In genomic region chr19:10228925-10229324, GRCh38 we compare ENCODE assay signal across 8 cellular contexts. TPM values are rescaled to one million over a fixed set of nuclear protein-coding genes. Genes with fewer than 3 reads are reported as not detected.
DNase-seq lines count a peak whose midpoint lies in the region; ATAC-seq, FAIRE-seq and TF ChIP-seq lines count a peak whose summit lies in the region.

No MANE protein-coding gene starts in this region.

- H3K4me1 ChIP-seq in adipocyte (ENCODE audit: control insufficient read depth, insufficient read depth, low read length) (peaks cover 24% of the 10 kb centered on the region), HepG2 (ENCODE audit: insufficient read depth, low read length) (peaks cover 21% of the 10 kb centered on the region), transverse colon (peaks cover 0 to 22% (median 12%) of the 10 kb centered on the region in 4 donors)

- TF ChIP-seq POLR2A in HepG2 (IDR thresholded peaks at IDR 0.05; ENCODE audit: insufficient read depth in 1 of 2, low read depth in 2 of 2, low read length in 2 of 2), result no peak
- no peak for TF ChIP-seq POLR2A in transverse colon (IDR thresholded peaks at IDR 0.05)

- H3K27me3 ChIP-seq in adipocyte (replicated peaks; ENCODE audit: control insufficient read depth, insufficient read depth, low read length) (no peaks in the 10 kb centered on the region), HepG2 (ENCODE audit: control insufficient read depth in 1 of 2, insufficient read depth in 2 of 2, low read length in 2 of 2) (peaks cover 2 to 11% of the 10 kb centered on the region in 2 experiments; a peak in 4 of 5 replicates), transverse colon (no peaks in the 10 kb centered on the region)

- intact Hi-C loops in HepG2 (cut with micrococcal nuclease; ENCODE audit: unreplicated experiment), result no loop called here
- intact Hi-C loops in transverse colon (cut with DNase I; ENCODE audit: low total_unique reads), result no loop called here

- no peaks in the 10 kb centered on the region for H3K9me3 ChIP-seq in adipocyte (ENCODE audit: control insufficient read depth, low read length)
- no peaks in the 10 kb centered on the region for H3K9me3 ChIP-seq in HepG2 (ENCODE audit: low read length)
- H3K9me3 ChIP-seq in transverse colon, result no peaks in the 10 kb centered on the region

- no peak for TF ChIP-seq EP300 in HepG2 (IDR thresholded peaks at IDR 0.05; ENCODE audit: low read depth in 2 of 2, low read length in 2 of 2)
- TF ChIP-seq EP300 in HepG2 (CRISPR knock-in tag; IDR thresholded peaks at IDR 0.05; ENCODE audit: borderline replicate concordance), result no peak
- no peak for TF ChIP-seq EP300 in transverse colon (IDR thresholded peaks at IDR 0.05; ENCODE audit: low read depth)

- H2AFZ ChIP-seq in HepG2 (ENCODE audit: low read length), result no peak overlapping the region

- H3K4me3 ChIP-seq in adipocyte (ENCODE audit: low read length) (peak overlapping the region; percentile 28), HepG2 (replicated peaks in 1 of 3; ENCODE audit: insufficient read depth in 1 of 3, low read depth in 2 of 3, low read length in 3 of 3) (no peak overlapping the region), transverse colon (no peak overlapping the region)

- no peak overlapping the region for H3K4me2 ChIP-seq in HepG2 (ENCODE audit: low read depth, low read length)

- ATAC-seq in HepG2, result peak; percentile 29
- ATAC-seq in HG02840 (IDR thresholded peaks at IDR 0.05; ENCODE audit: low FRiP score, unreplicated experiment), result no peak
- no peak for ATAC-seq in HG03520 (IDR thresholded peaks at IDR 0.05; ENCODE audit: unreplicated experiment)

- no peaks in the 10 kb centered on the region for H4K20me1 ChIP-seq in HepG2 (ENCODE audit: insufficient read depth, low read length)

- H3K27ac ChIP-seq in HepG2 (ENCODE audit: extremely low read length, insufficient read depth, low read length) (no peak overlapping the region), transverse colon (peak overlapping the region; percentile 84 to 92 (median 89))

- peak; percentile 61 for TF ChIP-seq CTCF in HepG2 (CRISPR knock-in tag; IDR thresholded peaks at IDR 0.05)
- TF ChIP-seq CTCF in transverse colon (IDR thresholded peaks at IDR 0.05), result peak; percentile 36 to 51 (median 44)

- H3K36me3 ChIP-seq in adipocyte (ENCODE audit: control insufficient read depth, insufficient read depth, low read length, severe bottlenecking), result peaks cover 7% of the 10 kb centered on the region
- no peaks in the 10 kb centered on the region for H3K36me3 ChIP-seq in HepG2 (replicated peaks in 1 of 2; ENCODE audit: control insufficient read depth in 1 of 2, insufficient read depth in 2 of 2, low read length in 2 of 2)
- H3K36me3 ChIP-seq in transverse colon, result no peaks in the 10 kb centered on the region

- POLR2A ChIA-PET in HepG2 (lab: Yijun Ruan, JAX), result interaction anchor here (0.6 kb wide), 1 partner anchor 11 kb away, joined by 3 read pairs; no protein-coding TSS in a partner anchor

- no peaks in the 10 kb centered on the region for H3K79me2 ChIP-seq in HepG2 (ENCODE audit: insufficient read depth, low read length)

- 40% methylated on average over 1 of the region's 2 CpGs for WGBS in HepG2 (ENCODE audit: low lambda C conversion rate)
- WGBS in transverse colon (ENCODE audit: low coverage in 1 of 2), 2 donors, result 42% methylated on average over 2 of the region's 2 CpGs; no CpG with 5 or more reads in 1 of the 2 donors

- TF ChIP-seq RAD21 in HepG2 (CRISPR knock-in tag; IDR thresholded peaks at IDR 0.05), result peak; percentile 30; the same call in 1 of the 2 replicates

- DNase-seq in ACHN (peak; percentile 37), OCI-M1 (lab: John Stamatoyannopoulos, UW) (peak; percentile 87), adipocyte (ENCODE audit: low read depth) (peak; percentile 79), HepG2 (ENCODE audit: low spot score) (peak; percentile 48), transverse colon (no peak)

- peak; percentile 46 for FAIRE-seq in G401.6 (lab: Jason Lieb, UNC)
- no peak for FAIRE-seq in HepG2 (lab: Jason Lieb, UNC)

- peak overlapping the region; percentile 17 for H3K9ac ChIP-seq in adipocyte (ENCODE audit: low read length)
- H3K9ac ChIP-seq in HepG2 (ENCODE audit: insufficient read depth, low read depth, low read length), result no peak overlapping the region

- CTCF ChIA-PET in HepG2 (lab: Yijun Ruan, JAX; ENCODE audit: low intra/inter-chr PET ratio, low total read pairs), result interaction anchor here (3.9 kb wide), 1 partner anchor 21 kb away, joined by 33 read pairs; no protein-coding TSS in a partner anchor

- BruUV-seq in HepG2 (replicated peaks; lab: Mats Ljungman, UMichigan), result no TSS peak

- in situ Hi-C loops in ACHN (cut with HindIII; ENCODE audit: low pct_ligation_motif_present, low pct_unique_long_range_greater_than_20kb, low sequenced_read_pairs), result no loop called here
- in situ Hi-C loops in HepG2 (cut with HindIII; ENCODE audit: extremely low pct_ligation_motif_present, low pct_unique_long_range_greater_than_20kb), result no loop called here
- in situ Hi-C loops in transverse colon (cut with MboI; ENCODE audit: low pct_ligation_motif_present in 1 of 4, low pct_unique_long_range_greater_than_20kb in 1 of 4, low sequenced_read_pairs in 3 of 4), result loop anchor here in 1 of 4 donors (25.0 kb wide), 1 partner anchor 117 kb away; the partner anchor contains the start of genes ANGPTL6, EIF3G, P2RY11 and PPAN

RNA-seq across cellular contexts. Expression of gene S1PR2, which starts 2.2 kb away (rescaled TPM):
- 0.93 and 1.3 TPM in 2 replicates for total RNA-seq in HepG2 (2016; rRNA removed; fragmentation: Illumina TruSeq; extraction: Trizol)
- 0.26 and 0.51 TPM in 2 replicates for total RNA-seq in HepG2 (2016; cell fraction: cytosol; rRNA removed; fragmentation: Illumina TruSeq; extraction: Trizol; ENCODE audit: low read depth)
- 0.77 and 1.4 TPM in 2 replicates for total RNA-seq in HepG2 (2016; cell fraction: insoluble cytoplasmic fraction; rRNA removed; fragmentation: Illumina TruSeq; extraction: Trizol)
- 1.2 and 1.4 TPM in 2 replicates for total RNA-seq in HepG2 (2016; cell fraction: membrane; rRNA removed; fragmentation: Illumina TruSeq; extraction: Trizol)
- total RNA-seq in HepG2 (2016; cell fraction: nucleus; rRNA removed; fragmentation: Illumina TruSeq; extraction: Trizol), result 0.66 and 1.0 TPM in 2 replicates
- polyA plus RNA-seq in HepG2 (2011; rRNA removed), result 0.91 and 1.2 TPM in 2 replicates
- 1.1 and 1.2 TPM in 2 replicates for polyA plus RNA-seq in HepG2 (2011; cell fraction: cytosol; rRNA removed)
- 0.51 and 0.69 TPM in 2 replicates for polyA plus RNA-seq in HepG2 (2011; cell fraction: nucleus; rRNA removed)
- 0.59 and 0.71 TPM in 2 replicates for polyA plus RNA-seq in HepG2 (2012)
- 0.19 and 0.20 TPM in 2 replicates for polyA plus RNA-seq in HepG2 (2016; cell fraction: cytosol; fragmentation: Illumina TruSeq; extraction: Trizol; ENCODE audit: low read depth)
- 0.53 and 0.66 TPM in 2 replicates for polyA plus RNA-seq in HepG2 (2016; cell fraction: insoluble cytoplasmic fraction; fragmentation: Illumina TruSeq; extraction: Trizol; ENCODE audit: low read depth)
- 0.55 and 0.86 TPM in 2 replicates for polyA plus RNA-seq in HepG2 (2016; cell fraction: membrane; fragmentation: Illumina TruSeq; extraction: Trizol; ENCODE audit: low read depth)
- polyA plus RNA-seq in HepG2 (2016; cell fraction: nucleus; fragmentation: Illumina TruSeq; extraction: Trizol; ENCODE audit: insufficient read depth, low read depth), result 1.1 and 1.4 TPM in 2 replicates
- 10.2 and 10.5 TPM in 2 replicates for polyA minus RNA-seq in HepG2 (2011; rRNA and poly(A)+ RNA removed; ENCODE audit: low replicate concordance)
- 2.3 and 2.4 TPM in 2 replicates for polyA minus RNA-seq in HepG2 (2011; cell fraction: cytosol; rRNA and poly(A)+ RNA removed)
- 0.77 and 0.99 TPM in 2 replicates for polyA minus RNA-seq in HepG2 (2011; cell fraction: nucleus; rRNA and poly(A)+ RNA removed)
- 1 to 10 TPM in 3 of 4 donors, under 1 TPM in 1; 0.80 to 7.1 (median 3.5) TPM for total RNA-seq in transverse colon

RNA-seq across cellular contexts. Expression of gene MRPL4, which starts 23.1 kb away (rescaled TPM):
- total RNA-seq in HepG2 (2016; rRNA removed; fragmentation: Illumina TruSeq; extraction: Trizol) (36.7 and 40.6 TPM in 2 replicates), transverse colon (10 to 100 TPM; 44.1 to 89.6 (median 62.5) TPM)
- 27.9 and 28.7 TPM in 2 replicates for total RNA-seq in HepG2 (2016; cell fraction: cytosol; rRNA removed; fragmentation: Illumina TruSeq; extraction: Trizol; ENCODE audit: low read depth)
- total RNA-seq in HepG2 (2016; cell fraction: insoluble cytoplasmic fraction; rRNA removed; fragmentation: Illumina TruSeq; extraction: Trizol), result 31.8 and 42.1 TPM in 2 replicates
- total RNA-seq in HepG2 (2016; cell fraction: membrane; rRNA removed; fragmentation: Illumina TruSeq; extraction: Trizol), result 31.0 and 33.7 TPM in 2 replicates
- 19.4 and 26.7 TPM in 2 replicates for total RNA-seq in HepG2 (2016; cell fraction: nucleus; rRNA removed; fragmentation: Illumina TruSeq; extraction: Trizol)
- 42.5 and 45.4 TPM in 2 replicates for polyA plus RNA-seq in HepG2 (2011; rRNA removed)
- 43.4 and 60.6 TPM in 2 replicates for polyA plus RNA-seq in HepG2 (2011; cell fraction: cytosol; rRNA removed)
- polyA plus RNA-seq in HepG2 (2011; cell fraction: nucleus; rRNA removed), result 90.6 and 101 TPM in 2 replicates
- 32.0 and 46.2 TPM in 2 replicates for polyA plus RNA-seq in HepG2 (2012)
- polyA plus RNA-seq in HepG2 (2016; cell fraction: cytosol; fragmentation: Illumina TruSeq; extraction: Trizol; ENCODE audit: low read depth), result 69.8 and 81.5 TPM in 2 replicates
- 76.0 and 88.0 TPM in 2 replicates for polyA plus RNA-seq in HepG2 (2016; cell fraction: insoluble cytoplasmic fraction; fragmentation: Illumina TruSeq; extraction: Trizol; ENCODE audit: low read depth)
- 72.3 and 74.6 TPM in 2 replicates for polyA plus RNA-seq in HepG2 (2016; cell fraction: membrane; fragmentation: Illumina TruSeq; extraction: Trizol; ENCODE audit: low read depth)
- 80.4 and 81.9 TPM in 2 replicates for polyA plus RNA-seq in HepG2 (2016; cell fraction: nucleus; fragmentation: Illumina TruSeq; extraction: Trizol; ENCODE audit: insufficient read depth, low read depth)
- 34.7 and 41.5 TPM in 2 replicates for polyA minus RNA-seq in HepG2 (2011; rRNA and poly(A)+ RNA removed; ENCODE audit: low replicate concordance)
- 14.2 and 20.8 TPM in 2 replicates for polyA minus RNA-seq in HepG2 (2011; cell fraction: cytosol; rRNA and poly(A)+ RNA removed)
- 15.0 and 15.5 TPM in 2 replicates for polyA minus RNA-seq in HepG2 (2011; cell fraction: nucleus; rRNA and poly(A)+ RNA removed)

RNA-seq across cellular contexts. Expression of gene DNMT1, which starts 34.2 kb away (rescaled TPM):
- 71.3 and 91.1 TPM in 2 replicates for total RNA-seq in HepG2 (2016; rRNA removed; fragmentation: Illumina TruSeq; extraction: Trizol)
- 19.2 and 22.3 TPM in 2 replicates for total RNA-seq in HepG2 (2016; cell fraction: cytosol; rRNA removed; fragmentation: Illumina TruSeq; extraction: Trizol; ENCODE audit: low read depth)
- 56.4 and 79.8 TPM in 2 replicates for total RNA-seq in HepG2 (2016; cell fraction: insoluble cytoplasmic fraction; rRNA removed; fragmentation: Illumina TruSeq; extraction: Trizol)
- total RNA-seq in HepG2 (2016; cell fraction: membrane; rRNA removed; fragmentation: Illumina TruSeq; extraction: Trizol), result 22.8 and 25.9 TPM in 2 replicates
- total RNA-seq in HepG2 (2016; cell fraction: nucleus; rRNA removed; fragmentation: Illumina TruSeq; extraction: Trizol), result 75.7 and 86.8 TPM in 2 replicates
- polyA plus RNA-seq in HepG2 (2011; rRNA removed), result 24.5 and 31.2 TPM in 2 replicates
- polyA plus RNA-seq in HepG2 (2011; cell fraction: cytosol; rRNA removed), result 8.4 and 10.3 TPM in 2 replicates
- 93.5 and 117 TPM in 2 replicates for polyA plus RNA-seq in HepG2 (2011; cell fraction: nucleus; rRNA removed)
- 44.7 and 63.7 TPM in 2 replicates for polyA plus RNA-seq in HepG2 (2012)
- polyA plus RNA-seq in HepG2 (2016; cell fraction: cytosol; fragmentation: Illumina TruSeq; extraction: Trizol; ENCODE audit: low read depth), result 4.3 and 4.9 TPM in 2 replicates
- polyA plus RNA-seq in HepG2 (2016; cell fraction: insoluble cytoplasmic fraction; fragmentation: Illumina TruSeq; extraction: Trizol; ENCODE audit: low read depth), result 51.8 and 69.6 TPM in 2 replicates
- 11.8 and 13.3 TPM in 2 replicates for polyA plus RNA-seq in HepG2 (2016; cell fraction: membrane; fragmentation: Illumina TruSeq; extraction: Trizol; ENCODE audit: low read depth)
- 227 and 231 TPM in 2 replicates for polyA plus RNA-seq in HepG2 (2016; cell fraction: nucleus; fragmentation: Illumina TruSeq; extraction: Trizol; ENCODE audit: insufficient read depth, low read depth)
- 52.1 and 125 TPM in 2 replicates for polyA minus RNA-seq in HepG2 (2011; rRNA and poly(A)+ RNA removed; ENCODE audit: low replicate concordance)
- polyA minus RNA-seq in HepG2 (2011; cell fraction: cytosol; rRNA and poly(A)+ RNA removed), result 28.0 and 28.5 TPM in 2 replicates
- 40.2 and 40.9 TPM in 2 replicates for polyA minus RNA-seq in HepG2 (2011; cell fraction: nucleus; rRNA and poly(A)+ RNA removed)
- total RNA-seq in transverse colon, result 100 to 1,000 TPM in 1 of 4 donors, 10 to 100 TPM in 3; 23.3 to 122 (median 42.0) TPM

RNA-seq across cellular contexts. Expression of gene ICAM1, which starts 42.0 kb away (rescaled TPM):
- 12.8 and 37.9 TPM in 2 replicates for total RNA-seq in HepG2 (2016; rRNA removed; fragmentation: Illumina TruSeq; extraction: Trizol)
- total RNA-seq in HepG2 (2016; cell fraction: cytosol; rRNA removed; fragmentation: Illumina TruSeq; extraction: Trizol; ENCODE audit: low read depth), result 2.8 and 3.4 TPM in 2 replicates
- 11.2 and 38.7 TPM in 2 replicates for total RNA-seq in HepG2 (2016; cell fraction: insoluble cytoplasmic fraction; rRNA removed; fragmentation: Illumina TruSeq; extraction: Trizol)
- 6.9 and 8.2 TPM in 2 replicates for total RNA-seq in HepG2 (2016; cell fraction: membrane; rRNA removed; fragmentation: Illumina TruSeq; extraction: Trizol)
- 36.6 and 43.7 TPM in 2 replicates for total RNA-seq in HepG2 (2016; cell fraction: nucleus; rRNA removed; fragmentation: Illumina TruSeq; extraction: Trizol)
- polyA plus RNA-seq in HepG2 (2011; rRNA removed), result 98.4 and 153 TPM in 2 replicates
- polyA plus RNA-seq in HepG2 (2011; cell fraction: cytosol; rRNA removed), result 88.6 and 125 TPM in 2 replicates
- polyA plus RNA-seq in HepG2 (2011; cell fraction: nucleus; rRNA removed), result 70.4 and 93.5 TPM in 2 replicates
- polyA plus RNA-seq in HepG2 (2012), result 31.4 and 71.9 TPM in 2 replicates
- 2.4 and 2.5 TPM in 2 replicates for polyA plus RNA-seq in HepG2 (2016; cell fraction: cytosol; fragmentation: Illumina TruSeq; extraction: Trizol; ENCODE audit: low read depth)
- polyA plus RNA-seq in HepG2 (2016; cell fraction: insoluble cytoplasmic fraction; fragmentation: Illumina TruSeq; extraction: Trizol; ENCODE audit: low read depth), result 12.7 and 15.7 TPM in 2 replicates
- 4.6 and 5.2 TPM in 2 replicates for polyA plus RNA-seq in HepG2 (2016; cell fraction: membrane; fragmentation: Illumina TruSeq; extraction: Trizol; ENCODE audit: low read depth)
- 75.8 and 77.2 TPM in 2 replicates for polyA plus RNA-seq in HepG2 (2016; cell fraction: nucleus; fragmentation: Illumina TruSeq; extraction: Trizol; ENCODE audit: insufficient read depth, low read depth)
- 19.2 and 165 TPM in 2 replicates for polyA minus RNA-seq in HepG2 (2011; rRNA and poly(A)+ RNA removed; ENCODE audit: low replicate concordance)
- 97.0 and 140 TPM in 2 replicates for polyA minus RNA-seq in HepG2 (2011; cell fraction: cytosol; rRNA and poly(A)+ RNA removed)
- 31.8 and 54.1 TPM in 2 replicates for polyA minus RNA-seq in HepG2 (2011; cell fraction: nucleus; rRNA and poly(A)+ RNA removed)
- total RNA-seq in transverse colon, result 10 to 100 TPM in 1 of 4 donors, 1 to 10 TPM in 3; 6.4 to 26.6 (median 7.7) TPM

RNA-seq across cellular contexts. Expression of gene ICAM4, which starts 57.8 kb away (rescaled TPM):
- total RNA-seq in HepG2 (2016; rRNA removed; fragmentation: Illumina TruSeq; extraction: Trizol) (1.5 and 2.9 TPM in 2 replicates), transverse colon (under 1 TPM in 2 of 4 donors, not detected in 2; 0.48 to 0.55 TPM)
- total RNA-seq in HepG2 (2016; cell fraction: cytosol; rRNA removed; fragmentation: Illumina TruSeq; extraction: Trizol; ENCODE audit: low read depth), result 1.1 and 1.9 TPM in 2 replicates
- total RNA-seq in HepG2 (2016; cell fraction: insoluble cytoplasmic fraction; rRNA removed; fragmentation: Illumina TruSeq; extraction: Trizol), result 1.0 and 3.0 TPM in 2 replicates
- total RNA-seq in HepG2 (2016; cell fraction: membrane; rRNA removed; fragmentation: Illumina TruSeq; extraction: Trizol), result 1.7 and 2.0 TPM in 2 replicates
- 1.6 and 2.6 TPM in 2 replicates for total RNA-seq in HepG2 (2016; cell fraction: nucleus; rRNA removed; fragmentation: Illumina TruSeq; extraction: Trizol)
- 3.1 and 4.0 TPM in 2 replicates for polyA plus RNA-seq in HepG2 (2011; rRNA removed)
- polyA plus RNA-seq in HepG2 (2011; cell fraction: cytosol; rRNA removed), result 3.1 and 6.6 TPM in 2 replicates
- 2.1 and 3.1 TPM in 2 replicates for polyA plus RNA-seq in HepG2 (2011; cell fraction: nucleus; rRNA removed)
- polyA plus RNA-seq in HepG2 (2012), result 2.3 and 2.5 TPM in 2 replicates
- polyA plus RNA-seq in HepG2 (2016; cell fraction: cytosol; fragmentation: Illumina TruSeq; extraction: Trizol; ENCODE audit: low read depth), result 1.4 and 1.9 TPM in 2 replicates
- 1.4 and 1.6 TPM in 2 replicates for polyA plus RNA-seq in HepG2 (2016; cell fraction: insoluble cytoplasmic fraction; fragmentation: Illumina TruSeq; extraction: Trizol; ENCODE audit: low read depth)
- 1.5 and 1.8 TPM in 2 replicates for polyA plus RNA-seq in HepG2 (2016; cell fraction: membrane; fragmentation: Illumina TruSeq; extraction: Trizol; ENCODE audit: low read depth)
- 3.3 and 3.9 TPM in 2 replicates for polyA plus RNA-seq in HepG2 (2016; cell fraction: nucleus; fragmentation: Illumina TruSeq; extraction: Trizol; ENCODE audit: insufficient read depth, low read depth)
- polyA minus RNA-seq in HepG2 (2011; rRNA and poly(A)+ RNA removed; ENCODE audit: low replicate concordance), result 0.09 and 3.3 TPM in 2 replicates
- 1.6 and 2.0 TPM in 2 replicates for polyA minus RNA-seq in HepG2 (2011; cell fraction: cytosol; rRNA and poly(A)+ RNA removed)
- polyA minus RNA-seq in HepG2 (2011; cell fraction: nucleus; rRNA and poly(A)+ RNA removed), result 1.7 and 2.4 TPM in 2 replicates
